In genomic region chr5:45089870-45090269, GRCh38 we compare ENCODE assay signal across 28 cellular contexts.
"Had no signal": no experiment of that assay in that cellular context is flagged by ENCODE, and none has a peak within 500 bp of the region (broad histone marks: within the 10 kb centered on the region; RNA-seq: fewer than 3 reads in every experiment).

No MANE protein-coding gene starts in this region.

- H3K27ac Mint-ChIP-seq: activated CD4-positive, alpha-beta memory T cell treated with anti-CD3 and anti-CD28 coated beads for 36 hours; activated CD4-positive, alpha-beta T cell treated with anti-CD3 and anti-CD28 coated beads, Interleukin-2, amount 10 ng/mL, durations not matched to agents 24 days and 14 days; activated naive CD4-positive, alpha-beta T cell treated with anti-CD3 and anti-CD28 coated beads for 36 hours; activated naive CD8-positive, alpha-beta T cell treated with anti-CD3 and anti-CD28 coated beads for 36 hours; activated T-helper 1 cell treated with anti-CD3 and anti-CD28 coated beads, Interleukin-12 subunit alpha, Interleukin-12 subunit beta, Interleukin-2, Interleukin-4 antibody, amounts not matched to agents 30 ng/mL and 10 ng/mL and 1 ng/mL, durations not matched to agents 14 hours and 24 hours and 36 hours; immature natural killer cell; naive thymus-derived CD4-positive, alpha-beta T cell; progenitor cell of endocrine pancreas; T-helper 2 cell treated with Interferon-gamma antibody and Interleukin-4, amounts not matched to agents 5 μg/mL and 100 μg/mL, for 36 hours had no signal

- H3K4me3 Mint-ChIP-seq: activated CD4-positive, alpha-beta memory T cell treated with anti-CD3 and anti-CD28 coated beads for 36 hours; activated CD4-positive, alpha-beta T cell treated with anti-CD3 and anti-CD28 coated beads, Interleukin-2, amount 10 ng/mL, durations not matched to agents 24 days and 14 days; activated naive CD4-positive, alpha-beta T cell treated with anti-CD3 and anti-CD28 coated beads for 36 hours; activated naive CD8-positive, alpha-beta T cell treated with anti-CD3 and anti-CD28 coated beads for 36 hours; activated T-helper 1 cell treated with anti-CD3 and anti-CD28 coated beads, Interleukin-12 subunit alpha, Interleukin-12 subunit beta, Interleukin-2, Interleukin-4 antibody, amounts not matched to agents 30 ng/mL and 10 ng/mL and 1 ng/mL, durations not matched to agents 14 hours and 24 hours and 36 hours; immature natural killer cell; naive thymus-derived CD4-positive, alpha-beta T cell; T-helper 2 cell treated with Interferon-gamma antibody and Interleukin-4, amounts not matched to agents 5 μg/mL and 100 μg/mL, for 36 hours had no signal

- H3K9me3 ChIP-seq: adrenal gland, body of pancreas, gastroesophageal sphincter, ovary, right lobe of liver, tibial nerve had no signal

- H3K4me1 ChIP-seq: adrenal gland, gastroesophageal sphincter, right lobe of liver, tibial nerve had no signal

- H3K27ac ChIP-seq: adrenal gland, body of pancreas, gastroesophageal sphincter, hepatocyte, ovary, right lobe of liver, tibial nerve, WERI-Rb-1 had no signal

- H3K27me3 Mint-ChIP-seq: activated CD4-positive, alpha-beta memory T cell treated with anti-CD3 and anti-CD28 coated beads for 36 hours; activated CD4-positive, alpha-beta T cell treated with anti-CD3 and anti-CD28 coated beads, Interleukin-2, amount 10 ng/mL, durations not matched to agents 24 days and 14 days; activated naive CD8-positive, alpha-beta T cell treated with anti-CD3 and anti-CD28 coated beads for 36 hours; naive thymus-derived CD4-positive, alpha-beta T cell; progenitor cell of endocrine pancreas had no signal

- H3K4me3 ChIP-seq: adrenal gland, body of pancreas, gastroesophageal sphincter, hepatocyte, ovary, right lobe of liver, tibial nerve had no signal

- DNase-seq: activated CD4-positive, alpha-beta memory T cell treated with anti-CD3 and anti-CD28 coated beads for 36 hours; activated CD4-positive, alpha-beta T cell treated with anti-CD3 and anti-CD28 coated beads, Interleukin-2, amount 10 ng/mL, durations not matched to agents 24 days and 14 days; activated CD4-positive, CD25-positive, alpha-beta regulatory T cell treated with anti-CD3 and anti-CD28 coated beads, Interleukin-2, amount 50 U/mL, for 72 hours; activated CD8-positive, alpha-beta memory T cell treated with anti-CD3 and anti-CD28 coated beads, Interleukin-2, amount 50 U/mL, for 4 hours; activated effector memory CD4-positive, alpha-beta T cell treated with anti-CD3 and anti-CD28 coated beads, Interleukin-2, amount 50 U/mL, for 16 hours; activated naive CD4-positive, alpha-beta T cell treated with anti-CD3 and anti-CD28 coated beads for 36 hours; activated naive CD8-positive, alpha-beta T cell treated with anti-CD3 and anti-CD28 coated beads for 36 hours; activated T-cell treated with anti-CD3 and anti-CD28 coated beads, Interleukin-2, amount 50 U/mL, for 1 hour; adrenal gland; aorta; body of pancreas; effector memory CD4-positive, alpha-beta T cell; immature natural killer cell; kidney; left colon; midbrain; naive thymus-derived CD4-positive, alpha-beta T cell; ovary; right lobe of liver; stimulated activated CD4-positive, alpha-beta T cell treated with anti-CD3 and anti-CD28 coated beads, Interleukin-2, amount 100 ng/mL, for 48 hours; stimulated activated naive CD4-positive, alpha-beta T cell treated with Interleukin-2 at 50 U/mL for 16 hours; WERI-Rb-1 had no signal

- H3K36me3 Mint-ChIP-seq: activated CD4-positive, alpha-beta memory T cell treated with anti-CD3 and anti-CD28 coated beads for 36 hours; activated naive CD8-positive, alpha-beta T cell treated with anti-CD3 and anti-CD28 coated beads for 36 hours; naive thymus-derived CD4-positive, alpha-beta T cell had no signal

- H3K4me1 Mint-ChIP-seq: activated CD4-positive, alpha-beta T cell treated with anti-CD3 and anti-CD28 coated beads, Interleukin-2, amount 10 ng/mL, durations not matched to agents 24 days and 14 days; activated naive CD8-positive, alpha-beta T cell treated with anti-CD3 and anti-CD28 coated beads for 36 hours; immature natural killer cell; naive thymus-derived CD4-positive, alpha-beta T cell had no signal

- ATAC-seq: body of pancreas; gastroesophageal sphincter; left colon; naive thymus-derived CD4-positive, alpha-beta T cell; right lobe of liver had no signal

- H3K36me3 ChIP-seq: adrenal gland, gastroesophageal sphincter, ovary, right lobe of liver, tibial nerve, WERI-Rb-1 had no signal

- H3K27me3 ChIP-seq: adrenal gland, body of pancreas, gastroesophageal sphincter, hepatocyte, ovary, right lobe of liver, tibial nerve had no signal
